In genomic region chr4:66625480-66625879, GRCh38 we compare ENCODE assay signal across 3 cellular contexts.
"Had no signal": no experiment of that assay in that cellular context is flagged by ENCODE, and none has a peak within 500 bp of the region (broad histone marks: within the 10 kb centered on the region; RNA-seq: fewer than 3 reads in every experiment).

No MANE protein-coding gene starts in this region.

- H3K4me3 ChIP-seq: GM12878 had no signal

- DNase-seq: GDM1, GF-D8 had no signal

- ATAC-seq: GM12878 had no signal
